Comparison of ENCODE assay signal across 9 cellular contexts in genomic region chr7:99365318-99366141, GRCh38. TPM values are rescaled to one million over a fixed set of nuclear protein-coding genes. Genes with fewer than 3 reads are reported as not detected.
DNase-seq lines count a peak whose midpoint lies in the region; ATAC-seq and TF ChIP-seq lines count a peak whose summit lies in the region.
"Had no signal": no experiment of that assay in that cellular context is flagged by ENCODE, and none has a peak within 500 bp of the region (broad histone marks: within the 10 kb centered on the region; RNA-seq: fewer than 3 reads in every experiment).

No MANE protein-coding gene starts in this region.

- in situ Hi-C loops in ACHN (cut with HindIII; ENCODE audit: low pct_ligation_motif_present, low pct_unique_long_range_greater_than_20kb, low sequenced_read_pairs), result no loop called here

- H4K20me1 ChIP-seq in GM23338 (replicated peaks; ENCODE audit: insufficient read depth), result 0 out of 2 replicates have a peak, but pooled peaks cover 5% of the 10 kb centered on the region

- peak; percentile 75 to 83 for TF ChIP-seq CTCF in GM23338 (conservative IDR thresholded peaks at IDR 0.05; ENCODE audit: low read depth in 2 of 2)
- TF ChIP-seq CTCF in choroid plexus epithelial cell (conservative IDR thresholded peaks at IDR 0.05; ENCODE audit: low read depth, low read length), result peak; percentile 71

- no peaks in the 10 kb centered on the region for H3K27me3 ChIP-seq in GM23338 (ENCODE audit: insufficient read depth)

- H3K36me3 Mint-ChIP-seq in GM23338 (ENCODE audit: low read depth) (peaks cover 41% of the 10 kb centered on the region), naive B cell (no peaks in the 10 kb centered on the region)

- H3K27ac ChIP-seq in GM23338 (ENCODE audit: low read depth), result no peak overlapping the region

- ATAC-seq in GM23338 (peak; percentile 92), naive B cell (ENCODE audit: low read depth in 2 of 2) (peak; percentile 91 to 95), HG03439 (IDR thresholded peaks at IDR 0.05; ENCODE audit: unreplicated experiment) (no peak), GM19452 (IDR thresholded peaks at IDR 0.05; ENCODE audit: unreplicated experiment) (no peak)
- ATAC-seq in activated CD4-positive, CD25-positive, alpha-beta regulatory T cell treated with anti-CD3 and anti-CD28 coated beads, Interleukin-2, amount 50 U/mL, for 24 hours, result peak; percentile 79 to 93

- DNase-seq in ACHN, result peak; percentile 63
- DNase-seq in GM23338 (ENCODE audit: low spot score), result peak; percentile 66
- DNase-seq in choroid plexus epithelial cell (ENCODE audit: low read depth), result no peak
- peak; percentile 68 for DNase-seq in naive B cell
- no peak for DNase-seq in NCI-H187 treated with DMSO at 0.1 percent for 48 hours (lab: John Stamatoyannopoulos, UW)

- peaks cover 21% of the 10 kb centered on the region for H3K36me3 ChIP-seq in GM23338 (ENCODE audit: insufficient read depth)

- 0 out of 2 replicates have a peak, but pooled peaks cover 6% of the 10 kb centered on the region for H3F3A ChIP-seq in GM23338 (replicated peaks; ENCODE audit: low read depth)

- H2AFZ ChIP-seq in GM23338, result no peak overlapping the region

- peaks cover 16% of the 10 kb centered on the region for H3K4me1 Mint-ChIP-seq in GM23338
- peaks cover 0 to 13% (median 6%) of the 10 kb centered on the region in 3 donors for H3K4me1 Mint-ChIP-seq in naive B cell

- peaks cover 5% of the 10 kb centered on the region for H3K4me1 ChIP-seq in GM23338 (ENCODE audit: insufficient read depth)

- no peak overlapping the region for H3K27ac Mint-ChIP-seq in GM23338
- peak overlapping the region in 3 of 6 donors; percentile 15 to 78 (median 61) for H3K27ac Mint-ChIP-seq in naive B cell
- H3K27ac Mint-ChIP-seq: dendritic cell treated with granulocyte-macrophage colony-stimulating factor and Interleukin-4, amounts not matched to agents 40 ng/mL and 50 ng/mL, for 4 days had no signal

- H3K79me2 ChIP-seq in GM23338 (replicated peaks; ENCODE audit: insufficient read depth), result no peaks in the 10 kb centered on the region

- H3K4me3 ChIP-seq in GM23338, result no peak overlapping the region
- no peak overlapping the region for H3K4me3 ChIP-seq in choroid plexus epithelial cell (ENCODE audit: low read depth, low read length)

- no peaks in the 10 kb centered on the region for H3K9me3 Mint-ChIP-seq in GM23338
- H3K9me3 Mint-ChIP-seq in naive B cell, result no peaks in the 10 kb centered on the region
- H3K9me3 Mint-ChIP-seq: dendritic cell treated with granulocyte-macrophage colony-stimulating factor and Interleukin-4, amounts not matched to agents 40 ng/mL and 50 ng/mL, for 4 days had no signal

- peaks cover 6% of the 10 kb centered on the region for H3K27me3 Mint-ChIP-seq in GM23338 (ENCODE audit: insufficient read depth, low read depth, poor library complexity)
- no peaks in the 10 kb centered on the region for H3K27me3 Mint-ChIP-seq in naive B cell
- H3K27me3 Mint-ChIP-seq: dendritic cell treated with granulocyte-macrophage colony-stimulating factor and Interleukin-4, amounts not matched to agents 40 ng/mL and 50 ng/mL, for 4 days had no signal

- no peak overlapping the region for H3K4me2 ChIP-seq in GM23338

- no peak overlapping the region; the same call in 2 of the 3 replicates for H3K4me3 Mint-ChIP-seq in GM23338
- H3K4me3 Mint-ChIP-seq in naive B cell, result peak overlapping the region in 2 of 8 donors; percentile 22 to 43
- H3K4me3 Mint-ChIP-seq: dendritic cell treated with granulocyte-macrophage colony-stimulating factor and Interleukin-4, amounts not matched to agents 40 ng/mL and 50 ng/mL, for 4 days had no signal

- no peaks in the 10 kb centered on the region for H3K9me2 ChIP-seq in GM23338 (ENCODE audit: insufficient read depth)

TF ChIP-seq in GM23338, 12 proteins besides CTCF, POLR2A, EP300 and RAD21 (continues in another document):
- no peak for TF ChIP-seq EZH2 (IDR thresholded peaks at IDR 0.05; ENCODE audit: low read depth, unreplicated experiment)
- no peak for TF ChIP-seq ZNF331 (CRISPR knock-in tag; IDR thresholded peaks at IDR 0.05; ENCODE audit: low read depth)
- no peak for TF ChIP-seq ZNF462 (CRISPR knock-in tag; IDR thresholded peaks at IDR 0.05)
- no peak for TF ChIP-seq EZH2phosphoT487 (IDR thresholded peaks at IDR 0.05; ENCODE audit: unreplicated experiment)
- TF ChIP-seq JUNB (IDR thresholded peaks at IDR 0.05; ENCODE audit: unreplicated experiment), result no peak
- TF ChIP-seq ETS1 (IDR thresholded peaks at IDR 0.05), result no peak

RNA-seq across cellular contexts. Expression of gene ARPC1B, which starts 9.0 kb away (rescaled TPM):
- 93.2 and 132 TPM in 2 replicates for total RNA-seq in GM23338 (2014; rRNA removed; shearing (Covaris generic))
- polyA plus RNA-seq in GM23338 (2016; fragmentation: Nextera tagmentation; extraction: Ambion mirVana) (89.7 and 101 TPM in 2 replicates), naive B cell (ENCODE audit: low read depth in 6 of 6) (100 to 1,000 TPM; 434 to 595 (median 483) TPM)

RNA-seq across cellular contexts. Expression of gene ARPC1A, which starts 39.8 kb away (rescaled TPM):
- 108 and 168 TPM in 2 replicates for total RNA-seq in GM23338 (2014; rRNA removed; shearing (Covaris generic))
- polyA plus RNA-seq in GM23338 (2016; fragmentation: Nextera tagmentation; extraction: Ambion mirVana) (210 and 246 TPM in 2 replicates), naive B cell (ENCODE audit: low read depth in 6 of 6) (100 to 1,000 TPM in 2 of 6 donors, 10 to 100 TPM in 4; 49.5 to 109 (median 91.8) TPM)

RNA-seq across cellular contexts. Expression of gene PDAP1, which starts 42.9 kb away (rescaled TPM):
- 93.1 and 125 TPM in 2 replicates for total RNA-seq in GM23338 (2014; rRNA removed; shearing (Covaris generic))
- 134 and 205 TPM in 2 replicates for polyA plus RNA-seq in GM23338 (2016; fragmentation: Nextera tagmentation; extraction: Ambion mirVana)
- 10 to 100 TPM; 23.3 to 28.5 (median 25.7) TPM for polyA plus RNA-seq in naive B cell (ENCODE audit: low read depth in 6 of 6)

RNA-seq across cellular contexts. Expression of gene BUD31, which starts 43.2 kb away (rescaled TPM):
- total RNA-seq in GM23338 (2014; rRNA removed; shearing (Covaris generic)), result 77.1 and 98.5 TPM in 2 replicates
- polyA plus RNA-seq in GM23338 (2016; fragmentation: Nextera tagmentation; extraction: Ambion mirVana) (227 and 247 TPM in 2 replicates), naive B cell (ENCODE audit: low read depth in 6 of 6) (100 to 1,000 TPM; 129 to 201 (median 182) TPM)

Comparison
In these comparisons a context has a peak if more than half of its experiments do, and no peak if none do; other contexts are left out.
1. DNase-seq: peak in ACHN (single experiment), GM23338 (single experiment) and naive B cell (single experiment); none in choroid plexus epithelial cell (single experiment) and NCI-H187 treated with DMSO at 0.1 percent for 48 hours (single experiment).
2. ATAC-seq: peak in GM23338 (single experiment), activated CD4-positive, CD25-positive, alpha-beta regulatory T cell treated with anti-CD3 and anti-CD28 coated beads, Interleukin-2, amount 50 U/mL, for 24 hours (2 of 2) and naive B cell (2 of 2); none in HG03439 (single experiment) and GM19452 (single experiment).